In the genomic region with DNA sequence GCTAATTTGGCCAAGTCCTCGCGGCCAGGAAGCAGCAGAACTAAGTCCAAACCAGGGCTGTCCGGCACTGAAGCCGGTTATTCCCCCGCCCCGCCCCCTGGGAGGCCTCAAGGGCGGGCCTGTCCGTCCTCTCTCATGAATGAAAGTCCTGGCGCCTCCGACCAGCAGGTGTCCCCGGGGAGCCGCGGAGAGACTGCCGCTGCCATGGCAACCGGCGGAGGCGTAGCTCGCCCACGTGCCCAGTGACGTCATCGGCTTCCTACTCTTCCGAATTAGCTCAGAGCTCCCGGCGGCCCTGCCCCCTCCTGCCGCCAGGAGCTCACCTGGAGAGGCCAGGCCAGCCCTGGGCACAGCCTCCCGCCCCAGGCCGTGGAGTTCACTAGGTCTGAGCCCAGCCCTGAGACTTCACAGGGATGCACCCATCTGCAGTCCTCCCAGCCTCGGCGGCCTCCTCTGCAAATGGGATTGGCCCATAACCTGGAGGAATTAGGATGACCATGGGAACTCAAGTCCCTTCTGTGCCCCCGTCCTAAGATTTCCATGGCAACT, we compare ENCODE assay signal across 8 cellular contexts. TPM values are rescaled to one million over a fixed set of nuclear protein-coding genes. Genes with fewer than 3 reads are reported as not detected.
DNase-seq lines count a peak whose midpoint lies in the region; ATAC-seq and FAIRE-seq lines count a peak whose summit lies in the region.

No MANE protein-coding gene starts in this region.

- H3K27ac ChIP-seq in CD4-positive, CD25-positive, alpha-beta regulatory T cell (ENCODE audit: insufficient read depth, low read length, poor library complexity, severe bottlenecking) = peak overlapping the region; percentile 88

- peak; percentile 92 to 96 (median 94) for DNase-seq in CD4-positive, CD25-positive, alpha-beta regulatory T cell
- peak; percentile 94 for DNase-seq in HTR-8/SVneo (ENCODE audit: insufficient read length, low spot score)
- peak; percentile 95 for DNase-seq in NOMO-1 treated with DMSO at 0.1 percent for 48 hours (lab: John Stamatoyannopoulos, UW; ENCODE audit: unreplicated experiment)
- DNase-seq in activated CD8-positive, alpha-beta memory T cell treated with anti-CD3 and anti-CD28 coated beads, Interleukin-2, amount 10 ng/mL, durations not matched to agents 7 days and 5 days = peak; percentile 98
- DNase-seq in effector memory CD8-positive, alpha-beta T cell = peak; percentile 92 to 93 (median 93)
- peak; percentile 99 for DNase-seq in medulla oblongata (ENCODE audit: extremely low spot score)
- peak; percentile 92 to 99 (median 97) for DNase-seq in stimulated activated CD4-positive, alpha-beta T cell treated with anti-CD3 and anti-CD28 coated beads, TNF-alpha, amount 100 ng/mL, for 48 hours (ENCODE audit: low read depth in 3 of 3)

- H3K4me1 Mint-ChIP-seq in CD4-positive, CD25-positive, alpha-beta regulatory T cell = peaks cover 0 to 35% (median 8%) of the 10 kb centered on the region in 4 donors
- peaks cover 33% of the 10 kb centered on the region for H3K4me1 Mint-ChIP-seq in activated CD8-positive, alpha-beta memory T cell treated with anti-CD3 and anti-CD28 coated beads, Interleukin-2, amount 10 ng/mL, durations not matched to agents 7 days and 5 days
- peaks cover 5 to 23% of the 10 kb centered on the region in 2 donors for H3K4me1 Mint-ChIP-seq in effector memory CD8-positive, alpha-beta T cell (ENCODE audit: low read depth in 2 of 2)

- CTCF ChIA-PET in activated CD8-positive, alpha-beta memory T cell treated with anti-CD3 and anti-CD28 coated beads, Interleukin-2, amount 10 ng/mL, durations not matched to agents 7 days and 5 days (lab: Charles Lee) = interaction anchor here (0.6 to 7.0 kb wide), 54 partner anchors 9 to 906 kb away, joined by 3 to 93 read pairs (median 4); partner anchors contain the start of genes CDK10, CHMP1A, FANCA and MC1R

- H3K4me3 ChIP-seq in CD4-positive, CD25-positive, alpha-beta regulatory T cell (ENCODE audit: low read depth, low read length) = peak overlapping the region; percentile 57

- H3K4me1 ChIP-seq in CD4-positive, CD25-positive, alpha-beta regulatory T cell (ENCODE audit: control insufficient read depth, insufficient read depth, low read length, poor library complexity, severe bottlenecking) = peaks cover 41% of the 10 kb centered on the region

- FAIRE-seq in HTR-8/SVneo (lab: Jason Lieb, UNC) = peak; percentile 97

- H3K9me3 ChIP-seq in CD4-positive, CD25-positive, alpha-beta regulatory T cell (ENCODE audit: control insufficient read depth in 2 of 2, low read length in 2 of 2) = no peaks in the 10 kb centered on the region

- peak overlapping the region; percentile 78 to 94 (median 81) for H3K4me3 Mint-ChIP-seq in CD4-positive, CD25-positive, alpha-beta regulatory T cell
- H3K4me3 Mint-ChIP-seq in activated CD8-positive, alpha-beta memory T cell treated with anti-CD3 and anti-CD28 coated beads, Interleukin-2, amount 10 ng/mL, durations not matched to agents 7 days and 5 days = peak overlapping the region; percentile 66
- H3K4me3 Mint-ChIP-seq in effector memory CD8-positive, alpha-beta T cell = peak overlapping the region; percentile 77

- no peaks in the 10 kb centered on the region for H3K9me3 Mint-ChIP-seq in CD4-positive, CD25-positive, alpha-beta regulatory T cell
- no peaks in the 10 kb centered on the region for H3K9me3 Mint-ChIP-seq in activated CD8-positive, alpha-beta memory T cell treated with anti-CD3 and anti-CD28 coated beads, Interleukin-2, amount 10 ng/mL, durations not matched to agents 7 days and 5 days (ENCODE audit: low read depth)
- no peaks in the 10 kb centered on the region for H3K9me3 Mint-ChIP-seq in effector memory CD8-positive, alpha-beta T cell

- H3K27ac Mint-ChIP-seq in CD4-positive, CD25-positive, alpha-beta regulatory T cell = peak overlapping the region; percentile 9 to 81 (median 71)
- peak overlapping the region; percentile 24 for H3K27ac Mint-ChIP-seq in activated CD8-positive, alpha-beta memory T cell treated with anti-CD3 and anti-CD28 coated beads, Interleukin-2, amount 10 ng/mL, durations not matched to agents 7 days and 5 days
- peak overlapping the region; percentile 88 to 89 for H3K27ac Mint-ChIP-seq in effector memory CD8-positive, alpha-beta T cell

- peak; percentile 22 to 28 for ATAC-seq in CD4-positive, CD25-positive, alpha-beta regulatory T cell (ENCODE audit: low read depth in 2 of 2)
- ATAC-seq in GM19452 (IDR thresholded peaks at IDR 0.05; ENCODE audit: unreplicated experiment) = peak; percentile 28
- ATAC-seq in activated CD8-positive, alpha-beta memory T cell treated with anti-CD3 and anti-CD28 coated beads, Interleukin-2, amount 10 ng/mL, durations not matched to agents 7 days and 5 days = peak; percentile 38
- peak; percentile 22 for ATAC-seq in effector memory CD8-positive, alpha-beta T cell (replicated peaks)

- H3K27me3 Mint-ChIP-seq in CD4-positive, CD25-positive, alpha-beta regulatory T cell = no peaks in the 10 kb centered on the region
- no peaks in the 10 kb centered on the region for H3K27me3 Mint-ChIP-seq in activated CD8-positive, alpha-beta memory T cell treated with anti-CD3 and anti-CD28 coated beads, Interleukin-2, amount 10 ng/mL, durations not matched to agents 7 days and 5 days
- H3K27me3 Mint-ChIP-seq in effector memory CD8-positive, alpha-beta T cell = no peaks in the 10 kb centered on the region

- no peaks in the 10 kb centered on the region for H3K36me3 Mint-ChIP-seq in CD4-positive, CD25-positive, alpha-beta regulatory T cell
- H3K36me3 Mint-ChIP-seq in activated CD8-positive, alpha-beta memory T cell treated with anti-CD3 and anti-CD28 coated beads, Interleukin-2, amount 10 ng/mL, durations not matched to agents 7 days and 5 days = no peaks in the 10 kb centered on the region
- peaks cover 51% of the 10 kb centered on the region for H3K36me3 Mint-ChIP-seq in effector memory CD8-positive, alpha-beta T cell (ENCODE audit: insufficient read depth)

- no peaks in the 10 kb centered on the region for H3K27me3 ChIP-seq in CD4-positive, CD25-positive, alpha-beta regulatory T cell (ENCODE audit: control insufficient read depth, insufficient read depth, low read length)

- no peaks in the 10 kb centered on the region for H3K36me3 ChIP-seq in CD4-positive, CD25-positive, alpha-beta regulatory T cell (ENCODE audit: control insufficient read depth, insufficient read depth, low read length)

RNA-seq across cellular contexts. Expression of gene SPATA2L, which starts 1.3 kb away (rescaled TPM):
- total RNA-seq in CD4-positive, CD25-positive, alpha-beta regulatory T cell = 15.6 TPM
- 1 to 10 TPM; 5.6 to 8.8 (median 8.1) TPM for polyA plus RNA-seq in CD4-positive, CD25-positive, alpha-beta regulatory T cell
- 1 to 10 TPM; 5.8 to 7.4 TPM for total RNA-seq in activated CD8-positive, alpha-beta memory T cell treated with anti-CD3 and anti-CD28 coated beads, Interleukin-2, amount 10 ng/mL, durations not matched to agents 7 days and 5 days

RNA-seq across cellular contexts. Expression of gene CDK10, which starts 13.7 kb away (rescaled TPM):
- 97.5 TPM for total RNA-seq in CD4-positive, CD25-positive, alpha-beta regulatory T cell
- polyA plus RNA-seq in CD4-positive, CD25-positive, alpha-beta regulatory T cell = 10 to 100 TPM; 20.5 to 28.0 (median 22.8) TPM
- 10 to 100 TPM; 80.5 to 94.2 TPM for total RNA-seq in activated CD8-positive, alpha-beta memory T cell treated with anti-CD3 and anti-CD28 coated beads, Interleukin-2, amount 10 ng/mL, durations not matched to agents 7 days and 5 days

RNA-seq across cellular contexts. Expression of gene VPS9D1, which starts 20.5 kb away (rescaled TPM):
- 22.0 TPM for total RNA-seq in CD4-positive, CD25-positive, alpha-beta regulatory T cell
- polyA plus RNA-seq in CD4-positive, CD25-positive, alpha-beta regulatory T cell = under 1 TPM; 0.13 to 0.41 (median 0.34) TPM
- total RNA-seq in activated CD8-positive, alpha-beta memory T cell treated with anti-CD3 and anti-CD28 coated beads, Interleukin-2, amount 10 ng/mL, durations not matched to agents 7 days and 5 days = 1 to 10 TPM; 3.6 to 4.6 TPM

RNA-seq across cellular contexts. Expression of gene ZNF276, which starts 21.2 kb away (rescaled TPM):
- 108 TPM for total RNA-seq in CD4-positive, CD25-positive, alpha-beta regulatory T cell
- 10 to 100 TPM; 15.5 to 20.9 (median 19.7) TPM for polyA plus RNA-seq in CD4-positive, CD25-positive, alpha-beta regulatory T cell
- 10 to 100 TPM; 38.0 to 58.1 TPM for total RNA-seq in activated CD8-positive, alpha-beta memory T cell treated with anti-CD3 and anti-CD28 coated beads, Interleukin-2, amount 10 ng/mL, durations not matched to agents 7 days and 5 days

RNA-seq across cellular contexts. Expression of gene SPATA33, which starts 42.5 kb away (rescaled TPM):
- total RNA-seq in CD4-positive, CD25-positive, alpha-beta regulatory T cell = 7.1 TPM
- 1 to 10 TPM; 2.0 to 4.4 (median 3.0) TPM for polyA plus RNA-seq in CD4-positive, CD25-positive, alpha-beta regulatory T cell
- total RNA-seq in activated CD8-positive, alpha-beta memory T cell treated with anti-CD3 and anti-CD28 coated beads, Interleukin-2, amount 10 ng/mL, durations not matched to agents 7 days and 5 days = 10 to 100 TPM; 14.5 to 17.4 TPM

Comparison
In these comparisons a context has a peak if more than half of its experiments do, and no peak if none do; other contexts are left out.
1. Peak in every context shown above with its lines: DNase-seq, ATAC-seq, H3K4me3 ChIP-seq and H3K27ac ChIP-seq.
2. H3K27ac Mint-ChIP-seq: peak in every context shown above with its lines; median percentile 88 in effector memory CD8-positive, alpha-beta T cell; 71 in CD4-positive, CD25-positive, alpha-beta regulatory T cell; 24 in activated CD8-positive, alpha-beta memory T cell treated with anti-CD3 and anti-CD28 coated beads, Interleukin-2, amount 10 ng/mL, durations not matched to agents 7 days and 5 days.